Comparison of ENCODE assay signal across 1 cellular context in the genomic region with DNA sequence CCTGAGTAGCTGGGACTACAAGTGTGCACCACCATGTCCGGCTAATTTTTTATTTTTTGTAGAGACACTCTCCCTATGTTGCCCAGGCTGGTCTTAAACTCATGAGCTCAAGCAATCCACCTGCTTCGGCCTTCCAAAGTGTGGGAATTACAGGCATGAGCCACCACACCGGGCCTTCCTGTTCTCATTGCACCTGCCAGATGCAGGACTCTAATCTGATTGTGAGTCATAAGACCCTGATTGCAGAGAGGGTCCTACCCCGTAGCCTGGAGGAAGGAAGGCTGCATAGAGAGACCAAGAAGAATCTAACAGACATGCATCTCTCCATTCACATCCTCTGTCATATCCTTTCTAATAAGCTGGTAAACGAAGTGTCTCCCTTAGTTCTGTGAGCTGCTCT.
TF ChIP-seq lines count a peak whose summit lies in the region.

No MANE protein-coding gene starts in this region.

TF ChIP-seq in K562, 482 proteins besides CTCF, POLR2A, EP300 and RAD21:
- peak; percentile 43; the same call in 1 of the 2 replicates for TF ChIP-seq FOSL1 (tag; conservative IDR thresholded peaks at IDR 0.05)
- TF ChIP-seq MAZ (CRISPR knock-in tag; conservative IDR thresholded peaks at IDR 0.05 in 1 of 2, IDR thresholded peaks at IDR 0.05 in 1 of 2) = no peak
TF ChIP-seq in K562: peak in this region for 1.
